ENCODE assay signal across 23 cellular contexts in the genomic region with DNA sequence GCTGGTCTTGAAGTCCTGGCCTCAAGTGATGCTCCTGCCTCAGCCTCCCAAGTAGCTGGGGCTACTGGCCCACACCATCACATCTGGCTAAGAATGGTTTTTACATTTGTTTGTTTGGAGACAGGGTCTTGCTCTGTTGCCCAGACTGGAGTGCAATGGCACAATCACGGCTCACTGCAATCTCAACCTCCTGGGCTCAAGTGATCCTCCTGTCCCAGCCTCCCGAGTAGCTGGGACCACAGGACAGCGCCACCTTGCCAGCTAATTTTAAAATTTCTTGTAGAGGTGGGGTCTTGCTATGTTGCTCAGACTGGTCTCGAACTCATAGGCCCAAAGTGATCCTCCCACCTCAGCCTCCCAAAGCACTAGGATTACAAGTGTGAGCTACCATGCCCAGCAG.
"Had no signal": no experiment of that assay in that cellular context is flagged by ENCODE, and none has a peak within 500 bp of the region (broad histone marks: within the 10 kb centered on the region; RNA-seq: fewer than 3 reads in every experiment).

No MANE protein-coding gene starts in this region.

- ATAC-seq: activated T-helper 17 cell treated with anti-CD3 and anti-CD28 coated beads, Interleukin-2, amount 50 U/mL, for 72 hours; T-helper 17 cell had no signal

- H3K9me3 Mint-ChIP-seq: activated CD4-positive, alpha-beta memory T cell treated with anti-CD3 and anti-CD28 coated beads, Interleukin-2, amount 10 ng/mL, durations not matched to agents 7 days and 5 days; activated CD4-positive, alpha-beta T cell treated with anti-CD3 and anti-CD28 coated beads, Interleukin-2, amount 10 ng/mL, durations not matched to agents 7 days and 5 days; activated naive CD8-positive, alpha-beta T cell treated with anti-CD3 and anti-CD28 coated beads, Interleukin-2, amount 10 ng/mL, durations not matched to agents 7 days and 5 days; activated T-helper 17 cell treated with anti-CD3 and anti-CD28 coated beads, Interleukin-2, amount 50 U/mL, for 72 hours had no signal

- DNase-seq: activated CD4-positive, alpha-beta memory T cell treated with anti-CD3 and anti-CD28 coated beads, Interleukin-2, amount 10 ng/mL, durations not matched to agents 7 days and 5 days; activated CD4-positive, alpha-beta T cell treated with anti-CD3 and anti-CD28 coated beads, Interleukin-2, amount 10 ng/mL, durations not matched to agents 7 days and 5 days; activated CD4-positive, CD25-positive, alpha-beta regulatory T cell; activated naive CD4-positive, alpha-beta T cell treated with anti-CD3 and anti-CD28 coated beads, Interleukin-2, amount 50 U/mL, for 16 hours; activated naive CD8-positive, alpha-beta T cell treated with anti-CD3 and anti-CD28 coated beads, Interleukin-2, amount 10 ng/mL, durations not matched to agents 7 days and 5 days; activated T-cell treated with anti-CD3 and anti-CD28 coated beads for 4 hours; activated T-cell treated with anti-CD3 and anti-CD28 coated beads, Interleukin-2, amount 50 U/mL, for 48 hours; anterior cingulate cortex; cerebellar nuclear complex; MG63; MV-4-11; NCI-H1092 treated with DMSO at 0.1 percent for 48 hours; NCI-H1436; NCI-H1694 treated with DMSO at 0.1 percent for 48 hours; NCI-H345; NCI-H510A; Peyer's patch; T-helper 17 cell; T-helper 9 cell had no signal

- H3K36me3 ChIP-seq: adrenal gland, MG63, Peyer's patch had no signal

- H3K27ac Mint-ChIP-seq: activated CD4-positive, alpha-beta memory T cell treated with anti-CD3 and anti-CD28 coated beads, Interleukin-2, amount 10 ng/mL, durations not matched to agents 7 days and 5 days; activated CD4-positive, alpha-beta T cell treated with anti-CD3 and anti-CD28 coated beads, Interleukin-2, amount 10 ng/mL, durations not matched to agents 7 days and 5 days; activated naive CD8-positive, alpha-beta T cell treated with anti-CD3 and anti-CD28 coated beads, Interleukin-2, amount 10 ng/mL, durations not matched to agents 7 days and 5 days; activated T-helper 17 cell treated with anti-CD3 and anti-CD28 coated beads, Interleukin-2, amount 50 U/mL, for 72 hours; T-helper 17 cell had no signal

- H3K4me1 ChIP-seq: adrenal gland, Peyer's patch had no signal

- H3K4me3 Mint-ChIP-seq: activated CD4-positive, alpha-beta memory T cell treated with anti-CD3 and anti-CD28 coated beads, Interleukin-2, amount 10 ng/mL, durations not matched to agents 7 days and 5 days; activated CD4-positive, alpha-beta T cell treated with anti-CD3 and anti-CD28 coated beads, Interleukin-2, amount 10 ng/mL, durations not matched to agents 7 days and 5 days; activated naive CD8-positive, alpha-beta T cell treated with anti-CD3 and anti-CD28 coated beads, Interleukin-2, amount 10 ng/mL, durations not matched to agents 7 days and 5 days; activated T-helper 17 cell treated with anti-CD3 and anti-CD28 coated beads, Interleukin-2, amount 50 U/mL, for 72 hours; T-helper 17 cell had no signal

- H3K4me3 ChIP-seq: adrenal gland, MG63, Peyer's patch, SJSA1 had no signal

- H3K27me3 ChIP-seq: adrenal gland, MG63, Peyer's patch, SJSA1 had no signal

- H3K27ac ChIP-seq: adrenal gland, Peyer's patch, RWPE1, SJSA1 had no signal

- H3K4me1 Mint-ChIP-seq: activated CD4-positive, alpha-beta memory T cell treated with anti-CD3 and anti-CD28 coated beads, Interleukin-2, amount 10 ng/mL, durations not matched to agents 7 days and 5 days; activated CD4-positive, alpha-beta T cell treated with anti-CD3 and anti-CD28 coated beads, Interleukin-2, amount 10 ng/mL, durations not matched to agents 7 days and 5 days; activated naive CD8-positive, alpha-beta T cell treated with anti-CD3 and anti-CD28 coated beads, Interleukin-2, amount 10 ng/mL, durations not matched to agents 7 days and 5 days; activated T-helper 17 cell treated with anti-CD3 and anti-CD28 coated beads, Interleukin-2, amount 50 U/mL, for 72 hours had no signal

- H3K36me3 Mint-ChIP-seq: activated naive CD8-positive, alpha-beta T cell treated with anti-CD3 and anti-CD28 coated beads, Interleukin-2, amount 10 ng/mL, durations not matched to agents 7 days and 5 days had no signal

- H3K9me3 ChIP-seq: adrenal gland, MG63, Peyer's patch, SJSA1 had no signal
